Comparison of ENCODE assay signal across 9 cellular contexts in the genomic region with DNA sequence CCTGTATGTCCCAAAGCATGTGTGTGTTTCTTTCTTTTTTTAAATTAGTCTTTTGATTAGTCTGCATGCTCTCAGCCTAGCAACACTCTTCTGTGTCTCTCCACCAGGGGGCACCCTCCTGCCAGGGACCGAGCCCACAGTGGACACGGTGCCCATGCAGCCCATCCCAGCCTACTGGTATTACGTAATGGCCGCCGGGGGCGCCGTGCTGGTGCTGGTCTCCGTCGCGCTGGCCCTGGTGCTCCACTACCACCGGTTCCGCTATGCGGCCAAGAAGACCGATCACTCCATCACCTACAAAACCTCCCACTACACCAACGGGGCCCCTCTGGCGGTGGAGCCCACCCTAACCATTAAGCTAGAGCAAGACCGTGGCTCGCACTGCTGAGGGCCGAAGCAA.
A peak's percentile ranks its signal among the peaks of the same experiment; 100 is the strongest.
DNase-seq lines count a peak whose midpoint lies in the region; TF ChIP-seq lines count a peak whose summit lies in the region.
"Had no signal": no experiment of that assay in that cellular context is flagged by ENCODE, and none has a peak within 500 bp of the region (broad histone marks: within the 10 kb centered on the region; RNA-seq: fewer than 3 reads in every experiment).

No MANE protein-coding gene starts in this region.

- H3K27me3 ChIP-seq in neutrophil, result peaks cover 38% of the 10 kb centered on the region

- H3K27ac Mint-ChIP-seq in HFFc6, result no peak overlapping the region
- H3K27ac Mint-ChIP-seq: CD4-positive, alpha-beta T cell had no signal

- DNase-seq in NCI-H524 (lab: John Stamatoyannopoulos, UW), result peak; percentile 35 to 42
- no peak for DNase-seq in NCI-H524 treated with DMSO at 0.1 percent for 48 hours (lab: John Stamatoyannopoulos, UW)
- peak; percentile 21 for DNase-seq in HFFc6
- DNase-seq in RPMI8226, result peak; percentile 65
- DNase-seq in epithelial cell of esophagus (ENCODE audit: low read depth), result no peak
- DNase-seq in NCI-H1436 treated with DMSO at 0.1 percent for 48 hours (lab: John Stamatoyannopoulos, UW), result no peak
- no peak for DNase-seq in OCI-M2 (lab: John Stamatoyannopoulos, UW; ENCODE audit: unreplicated experiment)

- peak; percentile 88 for TF ChIP-seq CTCF in HFFc6 (IDR thresholded peaks at IDR 0.05)
- peak; percentile 46 for TF ChIP-seq CTCF in epithelial cell of esophagus (IDR thresholded peaks at IDR 0.05; ENCODE audit: insufficient read depth, low read depth, low read length, missing control alignments)
- peak; percentile 30 for TF ChIP-seq CTCF in neutrophil (IDR thresholded peaks at IDR 0.05)

- H3K4me3 Mint-ChIP-seq in HFFc6, result no peak overlapping the region
- H3K4me3 Mint-ChIP-seq: CD4-positive, alpha-beta T cell had no signal

- H3K27ac ChIP-seq in neutrophil, result no peak overlapping the region

- H3K9me3 ChIP-seq in neutrophil, result no peaks in the 10 kb centered on the region

- H3K27me3 Mint-ChIP-seq in HFFc6 (ENCODE audit: insufficient read depth), result no peaks in the 10 kb centered on the region; the same call in 1 of the 2 replicates

- no peak overlapping the region for H3K4me3 ChIP-seq in epithelial cell of esophagus (ENCODE audit: low read length)
- H3K4me3 ChIP-seq in neutrophil (ENCODE audit: low read depth in 1 of 2, low read length in 1 of 2), result no peak overlapping the region

- H3K36me3 Mint-ChIP-seq in HFFc6 (ENCODE audit: low read depth), result no peaks in the 10 kb centered on the region

- peaks cover 12% of the 10 kb centered on the region; the same call in 1 of the 2 replicates for H3K4me1 Mint-ChIP-seq in HFFc6 (ENCODE audit: low read depth)

- no peaks in the 10 kb centered on the region for H3K36me3 ChIP-seq in neutrophil

- no peaks in the 10 kb centered on the region for H3K4me1 ChIP-seq in neutrophil (ENCODE audit: control insufficient read depth in 1 of 2, insufficient read depth in 1 of 2, low read depth in 1 of 2, low read length in 1 of 2)

- no peaks in the 10 kb centered on the region for H3K9me3 Mint-ChIP-seq in HFFc6
- H3K9me3 Mint-ChIP-seq: CD4-positive, alpha-beta T cell had no signal

Comparison
In these comparisons a context has a peak if more than half of its experiments do, and no peak if none do; other contexts are left out.
1. DNase-seq: peak in NCI-H524 (2 of 2), HFFc6 (single experiment) and RPMI8226 (single experiment); none in NCI-H524 treated with DMSO at 0.1 percent for 48 hours (single experiment), epithelial cell of esophagus (single experiment), NCI-H1436 treated with DMSO at 0.1 percent for 48 hours (single experiment) and OCI-M2 (single experiment).
2. CTCF ChIP-seq: peak in every context shown above with its lines; median percentile 88 in HFFc6; 46 in epithelial cell of esophagus; 30 in neutrophil.